8 cellular contexts compared by ENCODE assay signal in genomic region chr3:100333970-100334339, GRCh38. TPM values are rescaled to one million over a fixed set of nuclear protein-coding genes. Genes with fewer than 3 reads are reported as not detected.
DNase-seq lines count a peak whose midpoint lies in the region; FAIRE-seq and TF ChIP-seq lines count a peak whose summit lies in the region.

No MANE protein-coding gene starts in this region.

- H3K9me3 Mint-ChIP-seq in neural crest cell, result no peaks in the 10 kb centered on the region

- peaks cover 2% of the 10 kb centered on the region for H3K36me3 ChIP-seq in BLaER1
- peaks cover 4% of the 10 kb centered on the region for H3K36me3 ChIP-seq in OCI-LY1 (ENCODE audit: insufficient read depth, low read length)
- no peaks in the 10 kb centered on the region for H3K36me3 ChIP-seq in H1 (ENCODE audit: control insufficient read depth in 2 of 4, insufficient read depth in 4 of 4, low read length in 3 of 4)

- H2BK5ac ChIP-seq in H1 (ENCODE audit: low read depth, low read length), result no peak overlapping the region

- no peak overlapping the region for H3K56ac ChIP-seq in H1 (replicated peaks; ENCODE audit: insufficient read length, low read depth, low read length)

- H3K4me3 ChIP-seq in BLaER1, result peak overlapping the region; percentile 91
- peak overlapping the region; percentile 88 for H3K4me3 ChIP-seq in OCI-LY1 (ENCODE audit: low read depth, low read length, poor library complexity, severe bottlenecking)
- peak overlapping the region; percentile 49 to 75 (median 68) for H3K4me3 ChIP-seq in H1 (ENCODE audit: extremely low read depth in 1 of 4, insufficient read depth in 2 of 4, low read depth in 3 of 4, low read length in 4 of 4)

- TF ChIP-seq EP300 in H1 (IDR thresholded peaks at IDR 0.05; ENCODE audit: borderline replicate concordance in 1 of 2, low read depth in 2 of 2, low read length in 2 of 2), result no peak

- WGBS in H1 (ENCODE audit: extremely low coverage in 1 of 2, insufficient coverage in 1 of 2, insufficient read length in 1 of 2, insufficient replicate concordance in 2 of 2, low coverage in 1 of 2, low lambda C conversion rate in 2 of 2, missing lambda C conversion rate in 1 of 2), 2 experiments, result 66% methylated on average over 9 of the region's 9 CpGs; no CpG with 5 or more reads in 1 of the 2 experiments

- H3F3A ChIP-seq in OCI-LY1 (ENCODE audit: insufficient read depth, low read length), result no peaks in the 10 kb centered on the region

- H3K14ac ChIP-seq in H1 (ENCODE audit: insufficient read length), result no peak overlapping the region

- H3K79me1 ChIP-seq in H1 (ENCODE audit: low read depth, low read length), result no peaks in the 10 kb centered on the region; the same call in 1 of the 2 replicates

- H4K20me1 ChIP-seq in BLaER1, result 0 out of 2 replicates have a peak, but pooled peaks cover 4% of the 10 kb centered on the region
- H4K20me1 ChIP-seq in OCI-LY1 (ENCODE audit: insufficient read depth, low read length), result no peaks in the 10 kb centered on the region
- no peaks in the 10 kb centered on the region for H4K20me1 ChIP-seq in H1 (replicated peaks in 1 of 2; ENCODE audit: control insufficient read depth in 1 of 2, insufficient read depth in 2 of 2, low read length in 2 of 2)

- peaks cover 4% of the 10 kb centered on the region; the same call in 1 of the 2 replicates for H3K23me2 ChIP-seq in H1 (ENCODE audit: low read depth, low read length)

- H3K36me3 Mint-ChIP-seq in neural crest cell (ENCODE audit: low read depth), result no peaks in the 10 kb centered on the region

- H2BK120ac ChIP-seq in H1 (replicated peaks; ENCODE audit: low read depth, low read length), result no peak overlapping the region

- no peak for DNase-seq in H1 (ENCODE audit: low read depth in 1 of 2, low spot score in 2 of 2)
- no peak for DNase-seq in neural crest cell (ENCODE audit: low read depth, low spot score)
- no peak for DNase-seq in DMS79 treated with DMSO at 0.1 percent for 48 hours (lab: John Stamatoyannopoulos, UW)
- no peak for DNase-seq in NK-92 treated with Interleukin-12 subunit alpha and Interleukin-12 subunit beta, amount 100 ng/mL, for 24 hours (lab: John Stamatoyannopoulos, UW)
- no peak for DNase-seq in stimulated activated CD4-positive, alpha-beta T cell treated with anti-CD3 and anti-CD28 coated beads, Interleukin-4, amount 100 ng/mL, for 24 hours
- no peak for DNase-seq in activated CD4-positive, alpha-beta T cell treated with anti-CD3 and anti-CD28 coated beads for 48 hours

- peak overlapping the region; percentile 22; the same call in 1 of the 2 replicates for H2BK12ac ChIP-seq in H1 (ENCODE audit: low read depth, low read length)

- CTCF ChIA-PET in H1 (lab: Charles Lee; ENCODE audit: partially characterized antibody), result interaction anchor here (1.2 to 1.8 kb wide), 3 partner anchors 17 to 256 kb away, joined by 3 to 5 read pairs (median 3); no protein-coding TSS in a partner anchor

- H3K9ac ChIP-seq in BLaER1 (peak overlapping the region; percentile 91), OCI-LY1 (ENCODE audit: low read length) (peak overlapping the region; percentile 55), H1 (replicated peaks in 1 of 4; ENCODE audit: extremely low read depth in 1 of 4, low read depth in 3 of 4, low read length in 3 of 4) (peak overlapping the region in 3 of 4 experiments; percentile 49 to 79 (median 71); a peak in 6 of 7 replicates)

- H3K4me1 ChIP-seq in BLaER1, result peaks cover 18% of the 10 kb centered on the region
- H3K4me1 ChIP-seq in OCI-LY1 (ENCODE audit: insufficient read depth, low read length, severe bottlenecking), result peaks cover 28% of the 10 kb centered on the region
- H3K4me1 ChIP-seq in H1 (replicated peaks in 1 of 4; ENCODE audit: control insufficient read depth in 3 of 4, insufficient read depth in 4 of 4, low read length in 3 of 4), result peaks cover 0 to 6% (median 4%) of the 10 kb centered on the region in 4 experiments; a peak in 5 of 7 replicates

- TF ChIP-seq RAD21 in H1 (IDR thresholded peaks at IDR 0.05 in 1 of 2, conservative IDR thresholded peaks at IDR 0.05 in 1 of 2; ENCODE audit: low read depth in 2 of 2, low read length in 2 of 2), result no peak

- POLR2A ChIA-PET in H1 (lab: Charles Lee; ENCODE audit: partially characterized antibody), result interaction anchor here (0.7 to 3.4 kb wide), 8 partner anchors 12 to 70 kb away, joined by 3 to 23 read pairs (median 4); partner anchors contain the start of genes LNP1 and TOMM70

- H3K27me3 ChIP-seq in BLaER1 (no peaks in the 10 kb centered on the region), OCI-LY1 (ENCODE audit: insufficient read depth, low read length) (no peaks in the 10 kb centered on the region), H1 (replicated peaks in 1 of 4; ENCODE audit: control insufficient read depth in 3 of 4, extremely low read depth in 1 of 4, insufficient read depth in 3 of 4, low read length in 3 of 4) (no peaks in the 10 kb centered on the region; a peak in 2 of 7 replicates)

- TF ChIP-seq CTCF in OCI-LY1 (IDR thresholded peaks at IDR 0.05; ENCODE audit: low read length) (no peak), H1 (IDR thresholded peaks at IDR 0.05; ENCODE audit: control extremely low read depth in 1 of 3, insufficient read depth in 1 of 3, low read depth in 1 of 3, low read length in 3 of 3) (no peak), neural crest cell (conservative IDR thresholded peaks at IDR 0.05) (no peak)

- H4K8ac ChIP-seq in H1 (ENCODE audit: extremely low read depth, insufficient read depth, low read length), result no peak overlapping the region

- H2AK5ac ChIP-seq in H1 (ENCODE audit: low read depth, low read length), result no peak overlapping the region; the same call in 1 of the 2 replicates

- no peak overlapping the region for H3K18ac ChIP-seq in H1 (ENCODE audit: extremely low read depth, low read length)

- peak overlapping the region; percentile 87 for H3K4me3 Mint-ChIP-seq in neural crest cell

- no peak for FAIRE-seq in H1 (lab: Jason Lieb, UNC)

- H3K23ac ChIP-seq in H1 (ENCODE audit: insufficient read length), result no peak overlapping the region

- H2BK20ac ChIP-seq in H1 (ENCODE audit: low read length), result no peak overlapping the region

- no peaks in the 10 kb centered on the region for H3K9me3 ChIP-seq in BLaER1
- no peaks in the 10 kb centered on the region for H3K9me3 ChIP-seq in OCI-LY1 (ENCODE audit: low read length)
- no peaks in the 10 kb centered on the region for H3K9me3 ChIP-seq in H1 (ENCODE audit: insufficient read depth in 2 of 2, low read depth in 1 of 2, low read length in 1 of 2)

- no peak for TF ChIP-seq POLR2A in H1 (IDR thresholded peaks at IDR 0.05; ENCODE audit: control extremely low read depth in 1 of 2, low read depth in 2 of 2, low read length in 2 of 2)

- H3K4ac ChIP-seq in H1 (replicated peaks; ENCODE audit: insufficient read length, low read depth, low read length), result no peak overlapping the region

- H4K91ac ChIP-seq in H1 (replicated peaks; ENCODE audit: insufficient read length, low read length), result no peak overlapping the region

- 0 out of 2 replicates have a peak overlapping the region, but pooled peaks have one; percentile 73 for H2BK15ac ChIP-seq in H1 (ENCODE audit: low read length)

- H3K9me2 ChIP-seq in OCI-LY1 (ENCODE audit: low read depth, low read length), result no peaks in the 10 kb centered on the region

- H3K4me2 ChIP-seq in BLaER1, result peak overlapping the region; percentile 89
- H3K4me2 ChIP-seq in OCI-LY1 (ENCODE audit: low read length), result peak overlapping the region; percentile 92
- H3K4me2 ChIP-seq in H1 (ENCODE audit: insufficient read depth in 1 of 2, low read depth in 2 of 2, low read length in 2 of 2), result peak overlapping the region; percentile 70 to 100

- no peak overlapping the region for H4K5ac ChIP-seq in H1 (ENCODE audit: insufficient read length, low read depth, low read length)

- H3K79me2 ChIP-seq in OCI-LY1 (ENCODE audit: insufficient read depth, low read length) (no peaks in the 10 kb centered on the region), H1 (ENCODE audit: control insufficient read depth in 1 of 2, insufficient read depth in 2 of 2, low read length in 2 of 2) (no peaks in the 10 kb centered on the region)

- no peaks in the 10 kb centered on the region for H3K27me3 Mint-ChIP-seq in neural crest cell (ENCODE audit: low read depth)

- peak overlapping the region; percentile 22 for H3K27ac Mint-ChIP-seq in neural crest cell (ENCODE audit: unreplicated experiment)

- peak overlapping the region; percentile 93 for H2AFZ ChIP-seq in OCI-LY1 (ENCODE audit: low read length)
- H2AFZ ChIP-seq in H1 (ENCODE audit: low read length), result peak overlapping the region; percentile 100

- peaks cover 19% of the 10 kb centered on the region for H3K4me1 Mint-ChIP-seq in neural crest cell

- peak overlapping the region; percentile 93; the same call in 1 of the 2 replicates for H3K27ac ChIP-seq in BLaER1
- H3K27ac ChIP-seq in OCI-LY1 (ENCODE audit: low read depth, low read length, poor library complexity, severe bottlenecking), result peak overlapping the region; percentile 51
- no peak overlapping the region for H3K27ac ChIP-seq in H1 (ENCODE audit: low read depth, low read length)

TF ChIP-seq in H1, 55 proteins besides CTCF, POLR2A, EP300 and RAD21:
- no peak for TF ChIP-seq TBP (IDR thresholded peaks at IDR 0.05; ENCODE audit: low read depth, low read length)
- TF ChIP-seq GABPA (IDR thresholded peaks at IDR 0.05; ENCODE audit: borderline replicate concordance, insufficient read depth, low read length), result no peak
- TF ChIP-seq BACH1 (IDR thresholded peaks at IDR 0.05; ENCODE audit: low read length), result no peak
- TF ChIP-seq RBBP5 (IDR thresholded peaks at IDR 0.05; ENCODE audit: borderline replicate concordance, low read depth, low read length), result no peak
- no peak for TF ChIP-seq TEAD4 (IDR thresholded peaks at IDR 0.05; ENCODE audit: low read depth, low read length)

RNA-seq across cellular contexts. Expression of gene NIT2, which starts 0.6 kb away (rescaled TPM):
- total RNA-seq in H1 (2021; fragmentation: NEBNext Ultra II Directional; extraction: Animal tissue kit (Norgen Biotek cat#: 25700)), result 24.1 and 25.3 TPM in 2 replicates
- polyA plus RNA-seq in H1 (2011; rRNA removed), result 6.4 and 15.2 TPM in 2 replicates
- 13.9 TPM for polyA plus RNA-seq in H1 (2011; cell fraction: cytosol; rRNA removed)
- polyA plus RNA-seq in H1 (2011; cell fraction: nucleus; rRNA removed), result 12.7 TPM
- polyA plus RNA-seq in H1 (2012, experiment 1 of 2), result 18.5 to 27.4 TPM (median 21.4 TPM) in 4 replicates
- 7.7 TPM for polyA plus RNA-seq in H1 (2012, experiment 2 of 2)
- 16.8 TPM for polyA plus RNA-seq in H1 (2013, experiment 1 of 2)
- 17.0 TPM for polyA plus RNA-seq in H1 (2013, experiment 2 of 2)
- polyA minus RNA-seq in H1 (2011; rRNA and poly(A)+ RNA removed), result 8.3 and 9.9 TPM in 2 replicates
- 3.8 TPM for polyA minus RNA-seq in H1 (2011; cell fraction: cytosol; rRNA and poly(A)+ RNA removed)
- polyA minus RNA-seq in H1 (2011; cell fraction: nucleus; rRNA and poly(A)+ RNA removed), result 13.1 TPM
- 41.5 and 44.8 TPM in 2 replicates for total RNA-seq in neural crest cell
